8 cellular contexts compared by ENCODE assay signal in genomic region chr6:28944412-28945006, GRCh38. TPM values are rescaled to one million over a fixed set of nuclear protein-coding genes. Genes with fewer than 3 reads are reported as not detected.
DNase-seq lines count a peak whose midpoint lies in the region; ATAC-seq and TF ChIP-seq lines count a peak whose summit lies in the region.

No MANE protein-coding gene starts in this region.

- peaks cover 36% of the 10 kb centered on the region for H3K4me1 Mint-ChIP-seq in activated CD4-positive, alpha-beta T cell treated with anti-CD3 and anti-CD28 coated beads for 36 hours

- H3K27ac ChIP-seq in coronary artery = peak overlapping the region; percentile 67 to 78

- H3K4me3 ChIP-seq in coronary artery = peak overlapping the region; percentile 67

- H3K4me3 Mint-ChIP-seq in activated CD4-positive, alpha-beta T cell treated with anti-CD3 and anti-CD28 coated beads for 36 hours = peak overlapping the region; percentile 82

- no peaks in the 10 kb centered on the region for H3K9me3 Mint-ChIP-seq in activated CD4-positive, alpha-beta T cell treated with anti-CD3 and anti-CD28 coated beads for 36 hours (ENCODE audit: low read depth)

- CTCF ChIA-PET in activated CD4-positive, alpha-beta T cell treated with anti-CD3 and anti-CD28 coated beads for 36 hours (lab: Charles Lee) = no interaction called here

- no peaks in the 10 kb centered on the region for H3K27me3 Mint-ChIP-seq in activated CD4-positive, alpha-beta T cell treated with anti-CD3 and anti-CD28 coated beads for 36 hours

- no peaks in the 10 kb centered on the region for H3K36me3 Mint-ChIP-seq in activated CD4-positive, alpha-beta T cell treated with anti-CD3 and anti-CD28 coated beads for 36 hours (ENCODE audit: low read depth)

- H3K27ac Mint-ChIP-seq in activated CD4-positive, alpha-beta T cell treated with anti-CD3 and anti-CD28 coated beads for 36 hours = peak overlapping the region; percentile 96

- intact Hi-C loops in activated CD4-positive, alpha-beta T cell treated with anti-CD3 and anti-CD28 coated beads for 36 hours (cut with DNase I, micrococcal nuclease) = loop anchor here (1.0 to 10.0 kb wide), 10 partner anchors 9 to 1767 kb away; a partner anchor contains a TSS

- POLR2A ChIA-PET in activated CD4-positive, alpha-beta T cell treated with anti-CD3 and anti-CD28 coated beads for 36 hours (lab: Charles Lee) = no interaction called here

- DNase-seq in GM20000 (ENCODE audit: low spot score) (peak; percentile 55), NCI-H345 treated with DMSO at 0.1 percent for 48 hours (lab: John Stamatoyannopoulos, UW; ENCODE audit: unreplicated experiment) (peak; percentile 48), coronary artery (ENCODE audit: low spot score) (no peak), left lobe of liver (ENCODE audit: low spot score) (peak; percentile 70)
- peak; percentile 82 for DNase-seq in activated CD4-positive, alpha-beta T cell treated with anti-CD3 and anti-CD28 coated beads for 36 hours
- DNase-seq in stimulated activated CD4-positive, alpha-beta T cell treated with anti-CD3 and anti-CD28 coated beads, Interleukin-2, amount 100 ng/mL, for 4 hours (ENCODE audit: low read depth) = peak; percentile 72

- TF ChIP-seq CTCF in GM20000 (IDR thresholded peaks at IDR 0.05; ENCODE audit: extremely low read depth, missing control alignments) (no peak), coronary artery (IDR thresholded peaks at IDR 0.05) (no peak)

- peak; percentile 13 for ATAC-seq in activated CD4-positive, alpha-beta T cell treated with anti-CD3 and anti-CD28 coated beads for 36 hours
- ATAC-seq in left lobe of liver = peak; percentile 61
- no peak for ATAC-seq in GM18498 (IDR thresholded peaks at IDR 0.05; ENCODE audit: unreplicated experiment)
- ATAC-seq in HG03571 (IDR thresholded peaks at IDR 0.05; ENCODE audit: unreplicated experiment) = no peak

RNA-seq across cellular contexts. Expression of gene TRIM27, which starts 20.7 kb away (rescaled TPM):
- total RNA-seq in activated CD4-positive, alpha-beta T cell treated with anti-CD3 and anti-CD28 coated beads for 36 hours = 10 to 100 TPM; 48.5 to 54.6 TPM
- total RNA-seq in left lobe of liver = 34.3 TPM

Comparison
In these comparisons a context has a peak if more than half of its experiments do, and no peak if none do; other contexts are left out.
1. ATAC-seq: peak in activated CD4-positive, alpha-beta T cell treated with anti-CD3 and anti-CD28 coated beads for 36 hours (single experiment) and left lobe of liver (single experiment); none in GM18498 (single experiment) and HG03571 (single experiment).